Comparison of ENCODE assay signal across 8 cellular contexts in the genomic region with DNA sequence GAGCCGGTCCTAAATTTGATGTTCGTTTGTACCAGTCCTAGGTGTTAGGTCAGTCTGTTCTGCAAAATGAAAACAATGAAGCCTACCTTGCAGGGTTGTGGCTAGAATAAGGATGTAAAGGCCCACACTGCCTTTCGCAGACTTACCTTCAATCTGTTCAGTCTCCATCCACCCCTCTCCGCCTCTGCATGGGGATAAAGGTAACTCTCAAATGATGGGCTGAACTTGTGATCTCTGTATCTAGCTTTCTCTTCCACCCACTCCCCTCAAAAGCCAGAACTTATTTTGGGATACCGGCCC. TPM values are rescaled to one million over a fixed set of nuclear protein-coding genes. Genes with fewer than 3 reads are reported as not detected.
DNase-seq lines count a peak whose midpoint lies in the region; ATAC-seq and TF ChIP-seq lines count a peak whose summit lies in the region.
"Not testable (repeated sequence)": the region's sequence is repeated elsewhere in the genome, so short reads cannot be mapped to it uniquely, and the experiment has no call there.

No MANE protein-coding gene starts in this region.

- CTCF ChIA-PET in activated CD8-positive, alpha-beta T cell treated with anti-CD3 and anti-CD28 coated beads for 36 hours (lab: Charles Lee): not testable (repeated sequence)

- TF ChIP-seq POLR2A in GM18505 (IDR thresholded peaks at IDR 0.05; ENCODE audit: borderline replicate concordance, extremely low read depth, insufficient read depth, insufficient read length): not testable (repeated sequence)

- H3K36me3 Mint-ChIP-seq in activated CD8-positive, alpha-beta T cell treated with anti-CD3 and anti-CD28 coated beads for 36 hours (ENCODE audit: low read depth); stimulated activated memory B cell treated with anti-CD40 and anti-IgM and Interleukin-4, amounts not matched to agents 10 μg/mL and 1 μg/mL and 100 μg/mL, for 72 hours: not testable (repeated sequence)

- not testable (repeated sequence) for H3K27me3 Mint-ChIP-seq in activated CD8-positive, alpha-beta T cell treated with anti-CD3 and anti-CD28 coated beads for 36 hours; stimulated activated memory B cell treated with anti-CD40 and anti-IgM and Interleukin-4, amounts not matched to agents 10 μg/mL and 1 μg/mL and 100 μg/mL, for 72 hours

- not testable (repeated sequence) for DNase-seq in activated CD8-positive, alpha-beta T cell treated with anti-CD3 and anti-CD28 coated beads for 36 hours; left cardiac atrium

- not testable (repeated sequence) for H3K27ac Mint-ChIP-seq in activated CD8-positive, alpha-beta T cell treated with anti-CD3 and anti-CD28 coated beads for 36 hours; stimulated activated memory B cell treated with anti-CD40 and anti-IgM and Interleukin-4, amounts not matched to agents 10 μg/mL and 1 μg/mL and 100 μg/mL, for 72 hours

- not testable (repeated sequence) for TF ChIP-seq CTCF in activated CD8-positive, alpha-beta T cell treated with anti-CD3 and anti-CD28 coated beads for 36 hours (IDR thresholded peaks at IDR 0.05)

- ATAC-seq in GM18505 (IDR thresholded peaks at IDR 0.05; ENCODE audit: unreplicated experiment): peak; percentile 17
- peak; percentile 24 for ATAC-seq in GM19328 (IDR thresholded peaks at IDR 0.05; ENCODE audit: unreplicated experiment)
- ATAC-seq in GM21737 (IDR thresholded peaks at IDR 0.05; ENCODE audit: unreplicated experiment): peak; percentile 10
- peak; percentile 16 for ATAC-seq in HG02981 (IDR thresholded peaks at IDR 0.05; ENCODE audit: unreplicated experiment)
- ATAC-seq in HG03460 (IDR thresholded peaks at IDR 0.05; ENCODE audit: unreplicated experiment): peak; percentile 24
- peak; percentile 34 for ATAC-seq in activated CD8-positive, alpha-beta T cell treated with anti-CD3 and anti-CD28 coated beads for 36 hours
- peak; percentile 21 to 44 for ATAC-seq in left cardiac atrium
- ATAC-seq in stimulated activated memory B cell treated with anti-CD40 and anti-IgM and Interleukin-4, amounts not matched to agents 10 μg/mL and 1 μg/mL and 100 μg/mL, for 72 hours: peak; percentile 67

- intact Hi-C loops in activated CD8-positive, alpha-beta T cell treated with anti-CD3 and anti-CD28 coated beads for 36 hours (cut with micrococcal nuclease); left cardiac atrium (cut with DNase I): not testable (repeated sequence)

- POLR2A ChIA-PET in activated CD8-positive, alpha-beta T cell treated with anti-CD3 and anti-CD28 coated beads for 36 hours (lab: Charles Lee): not testable (repeated sequence)

- not testable (repeated sequence) for H3K4me1 Mint-ChIP-seq in activated CD8-positive, alpha-beta T cell treated with anti-CD3 and anti-CD28 coated beads for 36 hours (ENCODE audit: low read depth); stimulated activated memory B cell treated with anti-CD40 and anti-IgM and Interleukin-4, amounts not matched to agents 10 μg/mL and 1 μg/mL and 100 μg/mL, for 72 hours

- not testable (repeated sequence) for H3K4me3 Mint-ChIP-seq in activated CD8-positive, alpha-beta T cell treated with anti-CD3 and anti-CD28 coated beads for 36 hours; stimulated activated memory B cell treated with anti-CD40 and anti-IgM and Interleukin-4, amounts not matched to agents 10 μg/mL and 1 μg/mL and 100 μg/mL, for 72 hours

- not testable (repeated sequence) for H3K9me3 Mint-ChIP-seq in activated CD8-positive, alpha-beta T cell treated with anti-CD3 and anti-CD28 coated beads for 36 hours; stimulated activated memory B cell treated with anti-CD40 and anti-IgM and Interleukin-4, amounts not matched to agents 10 μg/mL and 1 μg/mL and 100 μg/mL, for 72 hours

RNA-seq across cellular contexts. Expression of a gene that starts 0.8 kb away (rescaled TPM):
- total RNA-seq in activated CD8-positive, alpha-beta T cell treated with anti-CD3 and anti-CD28 coated beads for 36 hours: 1 to 10 TPM; 5.0 to 6.8 TPM
- total RNA-seq in left cardiac atrium: 1 to 10 TPM; 3.6 to 4.1 TPM

RNA-seq across cellular contexts. Expression of a gene that starts 23.7 kb away (rescaled TPM):
- total RNA-seq in activated CD8-positive, alpha-beta T cell treated with anti-CD3 and anti-CD28 coated beads for 36 hours: 10 to 100 TPM; 55.6 to 60.5 TPM
- total RNA-seq in left cardiac atrium: 10 to 100 TPM; 17.3 to 20.0 TPM

Comparison
In these comparisons a context has a peak if more than half of its experiments do, and no peak if none do; other contexts are left out.
1. ATAC-seq: peak in every context shown above with its lines; median percentile 67 in stimulated activated memory B cell treated with anti-CD40 and anti-IgM and Interleukin-4, amounts not matched to agents 10 μg/mL and 1 μg/mL and 100 μg/mL, for 72 hours; 34 in activated CD8-positive, alpha-beta T cell treated with anti-CD3 and anti-CD28 coated beads for 36 hours; 32 in left cardiac atrium; 24 in GM19328; 24 in HG03460; 17 in GM18505; 16 in HG02981; 10 in GM21737.